In the genomic region with DNA sequence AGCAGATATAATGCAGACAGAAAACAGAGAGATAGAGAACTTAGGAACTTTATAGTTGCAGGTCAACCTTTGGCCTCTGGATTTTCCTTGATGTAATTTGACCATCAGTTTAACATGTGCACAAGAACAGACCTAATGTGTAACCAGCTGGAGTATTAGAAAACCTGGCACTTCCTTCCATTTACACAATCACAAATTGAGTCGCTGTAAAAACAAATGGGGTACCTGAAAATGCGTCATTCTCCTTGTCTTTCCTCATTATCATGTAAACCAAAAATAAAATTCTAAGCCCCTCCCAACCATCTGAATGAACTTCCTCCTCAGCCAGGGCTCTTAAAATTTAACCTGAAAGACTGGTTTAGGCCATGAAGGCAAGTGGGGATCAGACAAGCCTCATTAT, we compare ENCODE assay signal across 15 cellular contexts.
DNase-seq lines count a peak whose midpoint lies in the region; ATAC-seq, FAIRE-seq and TF ChIP-seq lines count a peak whose summit lies in the region.
"Had no signal": no experiment of that assay in that cellular context is flagged by ENCODE, and none has a peak within 500 bp of the region (broad histone marks: within the 10 kb centered on the region; RNA-seq: fewer than 3 reads in every experiment).

No MANE protein-coding gene starts in this region.

- POLR2A ChIA-PET in MCF 10A (lab: Yijun Ruan, JAX), result no interaction called here

- no peak overlapping the region for H3K27ac Mint-ChIP-seq in MCF 10A (ENCODE audit: low read depth, unreplicated experiment)

- no peak for TF ChIP-seq CTCF in MCF 10A (IDR thresholded peaks at IDR 0.05; ENCODE audit: unreplicated experiment)
- no peak for TF ChIP-seq CTCF in breast epithelium (IDR thresholded peaks at IDR 0.05)
- TF ChIP-seq CTCF in body of pancreas (IDR thresholded peaks at IDR 0.05), result no peak
- TF ChIP-seq CTCF in kidney (IDR thresholded peaks at IDR 0.05; ENCODE audit: borderline replicate concordance, extremely low read depth, insufficient read depth), result no peak
- no peak for TF ChIP-seq CTCF in GM13977 (IDR thresholded peaks at IDR 0.05; ENCODE audit: extremely low read depth, insufficient read depth, missing control alignments)

- TF ChIP-seq POLR2A in breast epithelium (IDR thresholded peaks at IDR 0.05) (no peak), body of pancreas (IDR thresholded peaks at IDR 0.05) (no peak)

- DNase-seq in MCF 10A (ENCODE audit: unreplicated experiment), result peak; percentile 1
- DNase-seq in breast epithelium (ENCODE audit: low spot score in 2 of 2), result no peak
- peak in 1 of 4 donors; percentile 45 for DNase-seq in body of pancreas
- DNase-seq in kidney, result no peak
- DNase-seq in small intestine, result peak; percentile 43
- DNase-seq in activated CD8-positive, alpha-beta memory T cell treated with anti-CD3 and anti-CD28 coated beads for 24 hours, result no peak
- no peak for DNase-seq in KBM-7
- no peak for DNase-seq in GM13977 (ENCODE audit: low spot score)
- DNase-seq: 8988T, HCEC 1CT, NCI-H1092, NCI-H1694 treated with DMSO at 0.1 percent for 48 hours, NCI-H2171 had no signal

- H3K4me3 ChIP-seq in breast epithelium (no peak overlapping the region), body of pancreas (no peak overlapping the region), kidney (ENCODE audit: low read length in 2 of 2) (no peak overlapping the region), small intestine (ENCODE audit: low read depth in 1 of 2, low read length in 2 of 2) (no peak overlapping the region)
- H3K4me3 ChIP-seq: BLaER1 treated with 17β-estradiol and CSF1 and Interleukin-3, amounts not matched to agents 10 nM and 100 nM; SJSA1 had no signal

- FAIRE-seq in kidney (lab: Jason Lieb, UNC) (peak; percentile 95), small intestine (lab: Jason Lieb, UNC) (no peak)

- no peak overlapping the region for H3K4me3 Mint-ChIP-seq in MCF 10A (ENCODE audit: unreplicated experiment)

- no peaks in the 10 kb centered on the region for H3K27me3 Mint-ChIP-seq in MCF 10A (ENCODE audit: insufficient read depth, unreplicated experiment)

- H3K9me3 ChIP-seq in breast epithelium (no peaks in the 10 kb centered on the region), body of pancreas (no peaks in the 10 kb centered on the region), kidney (ENCODE audit: control insufficient read depth in 1 of 2, low read length in 2 of 2) (no peaks in the 10 kb centered on the region), small intestine (ENCODE audit: control insufficient read depth, low read depth) (no peaks in the 10 kb centered on the region)
- H3K9me3 ChIP-seq: SJSA1 had no signal

- in situ Hi-C loops in KBM-7 (cut with MboI; ENCODE audit: low pct_unique_long_range_greater_than_20kb, low sequenced_read_pairs) (no loop called here), GM13977 (cut with MboI; ENCODE audit: low pct_unique_long_range_greater_than_20kb, low sequenced_read_pairs, unreplicated experiment) (no loop called here)

- BruUV-seq in MCF 10A (replicated peaks; lab: Mats Ljungman, UMichigan), result no TSS peak

- no peaks in the 10 kb centered on the region for H3K36me3 ChIP-seq in breast epithelium
- H3K36me3 ChIP-seq in body of pancreas (replicated peaks in 1 of 2; ENCODE audit: insufficient read depth in 1 of 2, low read depth in 2 of 2), result no peaks in the 10 kb centered on the region
- H3K36me3 ChIP-seq in kidney (ENCODE audit: control insufficient read depth in 1 of 2, insufficient read depth in 2 of 2, low read length in 2 of 2), result no peaks in the 10 kb centered on the region
- no peaks in the 10 kb centered on the region for H3K36me3 ChIP-seq in small intestine (ENCODE audit: control insufficient read depth in 2 of 2, insufficient read depth in 2 of 2, low read length in 2 of 2)
- H3K36me3 ChIP-seq: BLaER1 treated with 17β-estradiol and CSF1 and Interleukin-3, amounts not matched to agents 10 nM and 100 nM; SJSA1 had no signal

- CTCF ChIA-PET in MCF 10A (lab: Yijun Ruan, JAX), result interaction anchor here (1.4 kb wide), 1 partner anchor 58 kb away, joined by 4 read pairs; no protein-coding TSS in a partner anchor

- peak; percentile 77 for ATAC-seq in body of pancreas

- H3K36me3 Mint-ChIP-seq in MCF 10A (ENCODE audit: insufficient read depth, unreplicated experiment), result no peaks in the 10 kb centered on the region

- no peaks in the 10 kb centered on the region for H3K9me3 Mint-ChIP-seq in MCF 10A (ENCODE audit: unreplicated experiment)

- no peak overlapping the region for H3K9ac ChIP-seq in kidney (ENCODE audit: low read length in 2 of 2)
- H3K9ac ChIP-seq: BLaER1 treated with 17β-estradiol and CSF1 and Interleukin-3, amounts not matched to agents 10 nM and 100 nM had no signal

- H3K4me1 Mint-ChIP-seq in MCF 10A (ENCODE audit: insufficient read depth, unreplicated experiment), result peaks cover 15% of the 10 kb centered on the region

- intact Hi-C loops in MCF 10A (cut with micrococcal nuclease), result no loop called here
- intact Hi-C loops in breast epithelium (cut with DNase I; ENCODE audit: low total_unique reads), result no loop called here
- intact Hi-C loops in body of pancreas (cut with DNase I), result no loop called here
- intact Hi-C loops in kidney (cut with DNase I), result no loop called here

- no peaks in the 10 kb centered on the region for H3K4me1 ChIP-seq in breast epithelium
- peaks cover 33% of the 10 kb centered on the region for H3K4me1 ChIP-seq in body of pancreas
- peaks cover 0 to 9% of the 10 kb centered on the region in 2 donors for H3K4me1 ChIP-seq in kidney (ENCODE audit: control insufficient read depth in 1 of 2, insufficient read depth in 1 of 2, low read depth in 1 of 2, low read length in 2 of 2)
- no peaks in the 10 kb centered on the region for H3K4me1 ChIP-seq in small intestine (ENCODE audit: control insufficient read depth in 2 of 2, insufficient read depth in 1 of 2, low read depth in 1 of 2, low read length in 1 of 2)
- H3K4me1 ChIP-seq: SJSA1 had no signal

- H3K27me3 ChIP-seq in breast epithelium (peaks cover 0 to 7% of the 10 kb centered on the region in 2 donors), body of pancreas (no peaks in the 10 kb centered on the region), small intestine (ENCODE audit: control insufficient read depth in 2 of 2, insufficient read depth in 2 of 2, low read length in 2 of 2) (no peaks in the 10 kb centered on the region)
- H3K27me3 ChIP-seq: SJSA1 had no signal

- 14 to 15% methylated on average over 2 of the region's 2 CpGs for WGBS in body of pancreas, 2 donors
- WGBS in small intestine, 3 donors, result 28 to 59% (median 33%) methylated on average over 2 of the region's 2 CpGs

- H3K27ac ChIP-seq in breast epithelium (no peak overlapping the region), body of pancreas (peak overlapping the region; percentile 22 to 70 (median 28)), kidney (ENCODE audit: low read depth in 2 of 2, low read length in 2 of 2) (peak overlapping the region in 1 of 2 donors; percentile 51), small intestine (ENCODE audit: low read depth in 1 of 2, low read length in 1 of 2) (no peak overlapping the region)
- H3K27ac ChIP-seq: BLaER1 treated with 17β-estradiol and CSF1 and Interleukin-3, amounts not matched to agents 10 nM and 100 nM; SJSA1 had no signal

Comparison
In these comparisons a context has a peak if more than half of its experiments do, and no peak if none do; other contexts are left out.
1. DNase-seq: peak in MCF 10A (single experiment) and small intestine (single experiment); none in breast epithelium (0 of 2), kidney (single experiment), activated CD8-positive, alpha-beta memory T cell treated with anti-CD3 and anti-CD28 coated beads for 24 hours (single experiment), KBM-7 (single experiment) and GM13977 (single experiment).
2. H3K27ac ChIP-seq: peak in body of pancreas (4 of 4); none in breast epithelium (0 of 2) and small intestine (0 of 2).